In genomic region chr2:234165421-234165820, GRCh38 we compare ENCODE assay signal across 17 cellular contexts.
DNase-seq lines count a peak whose midpoint lies in the region; ATAC-seq and TF ChIP-seq lines count a peak whose summit lies in the region.
"Had no signal": no experiment of that assay in that cellular context is flagged by ENCODE, and none has a peak within 500 bp of the region (broad histone marks: within the 10 kb centered on the region; RNA-seq: fewer than 3 reads in every experiment).

No MANE protein-coding gene starts in this region.

- no peak overlapping the region for H3K27ac Mint-ChIP-seq in HFFc6
- no peak overlapping the region for H3K27ac Mint-ChIP-seq in T-helper 2 cell treated with Interferon-gamma antibody and Interleukin-4, amounts not matched to agents 5 μg/mL and 100 μg/mL, for 36 hours
- H3K27ac Mint-ChIP-seq: activated naive CD4-positive, alpha-beta T cell treated with anti-CD3 and anti-CD28 coated beads, Interleukin-2, amount 10 ng/mL, durations not matched to agents 7 days and 5 days had no signal

- no peaks in the 10 kb centered on the region for H3K36me3 ChIP-seq in brain microvascular endothelial cell (replicated peaks)
- H3K36me3 ChIP-seq: colonic mucosa, esophagus squamous epithelium, ovary had no signal

- no peaks in the 10 kb centered on the region for H3K36me3 Mint-ChIP-seq in HFFc6 (ENCODE audit: low read depth)
- no peaks in the 10 kb centered on the region for H3K36me3 Mint-ChIP-seq in T-helper 2 cell treated with Interferon-gamma antibody and Interleukin-4, amounts not matched to agents 5 μg/mL and 100 μg/mL, for 36 hours (ENCODE audit: low read depth)
- H3K36me3 Mint-ChIP-seq: activated naive CD4-positive, alpha-beta T cell treated with anti-CD3 and anti-CD28 coated beads, Interleukin-2, amount 10 ng/mL, durations not matched to agents 7 days and 5 days had no signal

- peaks cover 10% of the 10 kb centered on the region for H3K4me1 Mint-ChIP-seq in HFFc6 (ENCODE audit: low read depth)
- peaks cover 16% of the 10 kb centered on the region for H3K4me1 Mint-ChIP-seq in T-helper 2 cell treated with Interferon-gamma antibody and Interleukin-4, amounts not matched to agents 5 μg/mL and 100 μg/mL, for 36 hours (ENCODE audit: low read depth)

- peaks cover 11% of the 10 kb centered on the region for H3K27me3 Mint-ChIP-seq in HFFc6 (ENCODE audit: insufficient read depth)
- no peaks in the 10 kb centered on the region for H3K27me3 Mint-ChIP-seq in T-helper 2 cell treated with Interferon-gamma antibody and Interleukin-4, amounts not matched to agents 5 μg/mL and 100 μg/mL, for 36 hours (ENCODE audit: low read depth)

- no peak overlapping the region for H3K4me3 Mint-ChIP-seq in HFFc6
- H3K4me3 Mint-ChIP-seq in T-helper 2 cell treated with Interferon-gamma antibody and Interleukin-4, amounts not matched to agents 5 μg/mL and 100 μg/mL, for 36 hours, result no peak overlapping the region
- H3K4me3 Mint-ChIP-seq: activated naive CD4-positive, alpha-beta T cell treated with anti-CD3 and anti-CD28 coated beads, Interleukin-2, amount 10 ng/mL, durations not matched to agents 7 days and 5 days had no signal

- no peak for ATAC-seq in HG02642 (IDR thresholded peaks at IDR 0.05; ENCODE audit: poor library complexity, unreplicated experiment)

- peak overlapping the region; percentile 80 for H3K27ac ChIP-seq in brain microvascular endothelial cell
- H3K27ac ChIP-seq: colonic mucosa, esophagus squamous epithelium, ovary had no signal

- DNase-seq in AG04449 (ENCODE audit: low read depth, low spot score) (peak; percentile 96), HFFc6 (peak; percentile 39), brain microvascular endothelial cell (peak; percentile 91), kidney tubule cell (ENCODE audit: low spot score) (peak; percentile 37), GM13976 (ENCODE audit: low spot score) (no peak)
- DNase-seq in T-helper 2 cell treated with Interferon-gamma antibody and Interleukin-4, amounts not matched to agents 5 μg/mL and 100 μg/mL, for 36 hours (ENCODE audit: low spot score), result no peak
- no peak for DNase-seq in stimulated activated CD4-positive, alpha-beta T cell treated with anti-CD3 and anti-CD28 coated beads, Interleukin-1b, Interleukin-23, amount 100 ng/mL, for 48 hours
- DNase-seq: activated CD4-positive, CD25-positive, alpha-beta regulatory T cell; activated CD8-positive, alpha-beta memory T cell treated with anti-CD3 and anti-CD28 coated beads, Interleukin-2, amount 50 U/mL, for 4 hours; activated naive CD4-positive, alpha-beta T cell treated with anti-CD3 and anti-CD28 coated beads, Interleukin-2, amount 10 ng/mL, durations not matched to agents 7 days and 5 days; colonic mucosa; DMS53; esophagus squamous epithelium; mesendoderm; NCI-H2171; ovary had no signal

- no peaks in the 10 kb centered on the region for H3K9me3 Mint-ChIP-seq in HFFc6
- no peaks in the 10 kb centered on the region for H3K9me3 Mint-ChIP-seq in T-helper 2 cell treated with Interferon-gamma antibody and Interleukin-4, amounts not matched to agents 5 μg/mL and 100 μg/mL, for 36 hours
- H3K9me3 Mint-ChIP-seq: activated naive CD4-positive, alpha-beta T cell treated with anti-CD3 and anti-CD28 coated beads, Interleukin-2, amount 10 ng/mL, durations not matched to agents 7 days and 5 days had no signal

- CTCF ChIA-PET in AG04449 (lab: Yijun Ruan, JAX), result interaction anchor here (1.3 to 4.1 kb wide), 5 partner anchors 10 to 120 kb away, joined by 3 to 15 read pairs (median 4); no protein-coding TSS in a partner anchor

- H3K27me3 ChIP-seq in brain microvascular endothelial cell (replicated peaks), result no peaks in the 10 kb centered on the region
- H3K27me3 ChIP-seq: colonic mucosa, ovary had no signal

- POLR2A ChIA-PET in AG04449 (lab: Yijun Ruan, JAX), result interaction anchor here (0.8 to 1.2 kb wide), 3 partner anchors 19 to 212 kb away, joined by 3 to 5 read pairs (median 4); no protein-coding TSS in a partner anchor

- in situ Hi-C loops in brain microvascular endothelial cell (cut with HindIII; ENCODE audit: low pct_ligation_motif_present, low sequenced_read_pairs), result no loop called here
- in situ Hi-C loops in GM13976 (cut with MboI; ENCODE audit: low sequenced_read_pairs, unreplicated experiment), result no loop called here

- no peak overlapping the region for H3K4me3 ChIP-seq in AG04449 (ENCODE audit: low read depth, low read length)
- no peak overlapping the region for H3K4me3 ChIP-seq in brain microvascular endothelial cell (ENCODE audit: low read depth, low read length)
- H3K4me3 ChIP-seq: colonic mucosa, esophagus squamous epithelium, ovary had no signal

- no peak for TF ChIP-seq CTCF in AG04449 (IDR thresholded peaks at IDR 0.05; ENCODE audit: insufficient read depth, low read length, missing control alignments)
- no peak for TF ChIP-seq CTCF in HFFc6 (IDR thresholded peaks at IDR 0.05)
- TF ChIP-seq CTCF in brain microvascular endothelial cell (IDR thresholded peaks at IDR 0.05; ENCODE audit: low read depth, low read length, missing control alignments), result no peak
- no peak for TF ChIP-seq CTCF in GM13976 (IDR thresholded peaks at IDR 0.05; ENCODE audit: borderline replicate concordance, control extremely low read depth, extremely low read depth, insufficient read depth, missing control alignments)

Comparison
In these comparisons a context has a peak if more than half of its experiments do, and no peak if none do; other contexts are left out.
1. DNase-seq: peak in AG04449 (single experiment), HFFc6 (single experiment), brain microvascular endothelial cell (single experiment) and kidney tubule cell (single experiment); none in T-helper 2 cell treated with Interferon-gamma antibody and Interleukin-4, amounts not matched to agents 5 μg/mL and 100 μg/mL, for 36 hours (single experiment), stimulated activated CD4-positive, alpha-beta T cell treated with anti-CD3 and anti-CD28 coated beads, Interleukin-1b, Interleukin-23, amount 100 ng/mL, for 48 hours (single experiment) and GM13976 (single experiment).